11 cellular contexts compared by ENCODE assay signal in the genomic region with DNA sequence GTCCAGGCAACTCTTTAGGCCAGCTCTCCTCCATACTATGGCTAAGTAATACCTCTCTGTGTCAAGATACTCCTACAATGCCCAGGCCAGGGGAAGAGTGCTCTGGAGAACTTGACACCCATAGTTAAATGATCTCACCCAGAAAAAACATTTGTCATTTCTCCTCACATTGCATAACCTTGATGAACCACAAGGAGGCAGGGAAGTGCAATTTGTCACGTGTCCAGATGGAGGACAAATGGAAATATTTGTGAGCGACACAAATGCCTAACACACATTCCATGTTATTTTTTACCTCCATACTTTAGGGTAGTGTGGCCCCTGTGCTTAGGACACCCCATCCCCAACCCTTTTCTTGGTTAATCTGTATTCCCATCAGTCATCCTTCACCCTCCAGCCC.
DNase-seq lines count a peak whose midpoint lies in the region; ATAC-seq, FAIRE-seq and TF ChIP-seq lines count a peak whose summit lies in the region.
"Had no signal": no experiment of that assay in that cellular context is flagged by ENCODE, and none has a peak within 500 bp of the region (broad histone marks: within the 10 kb centered on the region; RNA-seq: fewer than 3 reads in every experiment).

No MANE protein-coding gene starts in this region.

- no peak overlapping the region for H3K27ac ChIP-seq in DOHH2 (ENCODE audit: low read depth, low read length)
- no peak overlapping the region for H3K27ac ChIP-seq in keratinocyte (ENCODE audit: control insufficient read depth, insufficient read depth, low read length)
- H3K27ac ChIP-seq: thoracic aorta had no signal

- no peaks in the 10 kb centered on the region for H3K9me1 ChIP-seq in keratinocyte (ENCODE audit: control insufficient read depth, extremely low read depth, insufficient read depth, low read length)

- H3K4me3 ChIP-seq in DOHH2 (ENCODE audit: low read length) (no peak overlapping the region), keratinocyte (ENCODE audit: control insufficient read depth in 2 of 3, extremely low read depth in 1 of 3, insufficient read depth in 2 of 3, low read depth in 1 of 3, low read length in 3 of 3) (no peak overlapping the region)
- H3K4me3 ChIP-seq in Jurkat, Clone E6-1 (ENCODE audit: low read length): no peak overlapping the region
- H3K4me3 ChIP-seq: thoracic aorta had no signal

- no peak overlapping the region for H2AFZ ChIP-seq in keratinocyte (ENCODE audit: control insufficient read depth, low read length)

- H3K9me3 ChIP-seq in DOHH2 (ENCODE audit: control insufficient read depth, insufficient read depth, low read length) (no peaks in the 10 kb centered on the region), keratinocyte (ENCODE audit: control insufficient read depth, low read depth, low read length) (no peaks in the 10 kb centered on the region)
- H3K9me3 ChIP-seq: thoracic aorta had no signal

- no peaks in the 10 kb centered on the region for H3K4me1 ChIP-seq in DOHH2 (ENCODE audit: control insufficient read depth, low read length)
- peaks cover 14% of the 10 kb centered on the region for H3K4me1 ChIP-seq in keratinocyte (ENCODE audit: control insufficient read depth, extremely low read depth, insufficient read depth, low read length)

- no peaks in the 10 kb centered on the region for H3K9me2 ChIP-seq in DOHH2 (replicated peaks; ENCODE audit: control insufficient read depth, low read length)

- H4K20me1 ChIP-seq in DOHH2 (ENCODE audit: control insufficient read depth, insufficient read depth, low read depth, low read length) (no peaks in the 10 kb centered on the region), keratinocyte (ENCODE audit: control insufficient read depth, extremely low read depth, insufficient read depth, low read length) (no peaks in the 10 kb centered on the region)

- dilution Hi-C loops in keratinocyte (cut with MboI; ENCODE audit: extremely low pct_ligation_motif_present, low sequenced_read_pairs): no loop called here

- peak; percentile 44 for TF ChIP-seq CTCF in DOHH2 (IDR thresholded peaks at IDR 0.05; ENCODE audit: low read depth, low read length, poor library complexity, severe bottlenecking)
- TF ChIP-seq CTCF in keratinocyte (optimal IDR thresholded peaks at IDR 0.05 in 1 of 3, IDR thresholded peaks at IDR 0.05 in 1 of 3, conservative IDR thresholded peaks at IDR 0.05 in 1 of 3; ENCODE audit: extremely low read depth in 1 of 3, insufficient read depth in 2 of 3, low read length in 3 of 3): peak; percentile 29 to 65 (median 58)

- H3K79me2 ChIP-seq in DOHH2 (ENCODE audit: control insufficient read depth, low read length) (no peaks in the 10 kb centered on the region), keratinocyte (ENCODE audit: control insufficient read depth, insufficient read depth, low read length) (peaks cover 14% of the 10 kb centered on the region)

- FAIRE-seq in keratinocyte (lab: Jason Lieb, UNC): peak; percentile 76

- peak; percentile 15 for DNase-seq in Jurkat, Clone E6-1 (ENCODE audit: low read depth, low spot score)
- peak; percentile 22 for DNase-seq in amniotic epithelial cell (ENCODE audit: low read depth)
- DNase-seq in keratinocyte (ENCODE audit: low read depth, low spot score): no peak
- DNase-seq in DMS114 treated with DMSO at 0.1 percent for 48 hours (lab: John Stamatoyannopoulos, UW; ENCODE audit: unreplicated experiment): no peak
- DNase-seq in stimulated activated CD4-positive, alpha-beta T cell treated with anti-CD3 and anti-CD28 coated beads, Interleukin-4, amount 100 ng/mL, for 1 hour: no peak
- DNase-seq: NCI-H2107, T-helper 17 cell had no signal

- H3K36me3 ChIP-seq in DOHH2 (ENCODE audit: control insufficient read depth, low read length): no peaks in the 10 kb centered on the region
- no peaks in the 10 kb centered on the region for H3K36me3 ChIP-seq in keratinocyte (ENCODE audit: control insufficient read depth in 2 of 2, extremely low read depth in 1 of 2, insufficient read depth in 2 of 2, low read length in 2 of 2)
- H3K36me3 ChIP-seq: thoracic aorta had no signal

- ATAC-seq in HG03025 (IDR thresholded peaks at IDR 0.05; ENCODE audit: low FRiP score, unreplicated experiment) (no peak), GM21529 (IDR thresholded peaks at IDR 0.05; ENCODE audit: unreplicated experiment) (no peak)
- ATAC-seq: T-helper 17 cell had no signal

- no peak overlapping the region for H3K9ac ChIP-seq in keratinocyte (ENCODE audit: control insufficient read depth, extremely low read depth, insufficient read depth, low read length)

- H3K27me3 ChIP-seq in DOHH2 (ENCODE audit: control insufficient read depth, low read length) (no peaks in the 10 kb centered on the region), keratinocyte (ENCODE audit: control insufficient read depth, extremely low read depth, insufficient read depth, low read length) (no peaks in the 10 kb centered on the region)

- no peaks in the 10 kb centered on the region for H3F3A ChIP-seq in DOHH2 (ENCODE audit: control insufficient read depth, insufficient read depth)

- H3K4me2 ChIP-seq in DOHH2 (ENCODE audit: low read length) (no peak overlapping the region), keratinocyte (ENCODE audit: control insufficient read depth, extremely low read depth, insufficient read depth, low read depth, low read length) (no peak overlapping the region)

Comparison
In these comparisons a context has a peak if more than half of its experiments do, and no peak if none do; other contexts are left out.
1. DNase-seq: peak in Jurkat, Clone E6-1 (single experiment) and amniotic epithelial cell (single experiment); none in keratinocyte (single experiment), DMS114 treated with DMSO at 0.1 percent for 48 hours (single experiment) and stimulated activated CD4-positive, alpha-beta T cell treated with anti-CD3 and anti-CD28 coated beads, Interleukin-4, amount 100 ng/mL, for 1 hour (single experiment).